8 cellular contexts compared by ENCODE assay signal in genomic region chr3:146161725-146162047, GRCh38. TPM values are rescaled to one million over a fixed set of nuclear protein-coding genes. Genes with fewer than 3 reads are reported as not detected.
DNase-seq lines count a peak whose midpoint lies in the region; TF ChIP-seq lines count a peak whose summit lies in the region.

No MANE protein-coding gene starts in this region.

- H3F3A ChIP-seq in neural cell (ENCODE audit: insufficient read depth, low read length, poor library complexity, severe bottlenecking), result no peaks in the 10 kb centered on the region

- no peaks in the 10 kb centered on the region for H3K36me3 ChIP-seq in neural cell (ENCODE audit: insufficient read depth, low read length)

- TF ChIP-seq CTCF in epithelial cell of proximal tubule (conservative IDR thresholded peaks at IDR 0.05; ENCODE audit: low read depth, low read length), result no peak
- TF ChIP-seq CTCF in neural cell (IDR thresholded peaks at IDR 0.05; ENCODE audit: poor library complexity, severe bottlenecking), result no peak

- no peak for TF ChIP-seq RAD21 in neural cell (conservative IDR thresholded peaks at IDR 0.05)

- H3K4me3 ChIP-seq in epithelial cell of proximal tubule (ENCODE audit: low read depth, low read length) (peak overlapping the region; percentile 68), neural cell (ENCODE audit: low read length) (peak overlapping the region; percentile 74)

- peaks cover 6% of the 10 kb centered on the region for H3K27me3 ChIP-seq in neural cell (ENCODE audit: insufficient read depth, low read depth, low read length)

- no peak overlapping the region for H2AFZ ChIP-seq in neural cell (ENCODE audit: low read depth, low read length)

- no peak overlapping the region for H3K27ac ChIP-seq in neural cell (ENCODE audit: low read length)

- H3K9me2 ChIP-seq in neural cell (ENCODE audit: insufficient read depth, low read length), result no peaks in the 10 kb centered on the region

- in situ Hi-C loops in G401 (cut with HindIII; ENCODE audit: low sequenced_read_pairs), result no loop called here

- no peaks in the 10 kb centered on the region for H3K79me2 ChIP-seq in neural cell (replicated peaks; ENCODE audit: insufficient read depth, low read length)

- H4K20me1 ChIP-seq in neural cell (ENCODE audit: insufficient read depth), result no peaks in the 10 kb centered on the region

- no peaks in the 10 kb centered on the region for H3K9me3 ChIP-seq in neural cell (ENCODE audit: low read length)

- DNase-seq in G401 (ENCODE audit: low spot score), result peak; percentile 56
- DNase-seq in NCI-H748 treated with DMSO at 0.1 percent for 48 hours (lab: John Stamatoyannopoulos, UW), result peak; percentile 38
- DNase-seq in epithelial cell of proximal tubule (ENCODE audit: low read depth), result no peak
- no peak for DNase-seq in epidermal melanocyte (ENCODE audit: insufficient read length, low spot score)
- DNase-seq in 8988T, result no peak
- no peak for DNase-seq in HUDEP-2 (lab: John Stamatoyannopoulos, UW; ENCODE audit: unreplicated experiment in 76 of 76)
- no peak for DNase-seq in glomerular visceral epithelial cell (ENCODE audit: extremely low spot score)

- H3K9ac ChIP-seq in neural cell (ENCODE audit: low read length), result no peak overlapping the region

- TF ChIP-seq EP300 in neural cell (conservative IDR thresholded peaks at IDR 0.05; ENCODE audit: poor library complexity, severe bottlenecking), result no peak

- no peak overlapping the region for H3K4me2 ChIP-seq in neural cell (ENCODE audit: low read length)

TF ChIP-seq in neural cell, 6 proteins besides CTCF, POLR2A, EP300 and RAD21:
- no peak for TF ChIP-seq EZH2 (IDR thresholded peaks at IDR 0.05; ENCODE audit: borderline replicate concordance, insufficient read depth, low read length, poor library complexity, severe bottlenecking)
- TF ChIP-seq MXI1 (conservative IDR thresholded peaks at IDR 0.05; ENCODE audit: poor library complexity, severe bottlenecking), result no peak
- no peak for TF ChIP-seq SMC3 (conservative IDR thresholded peaks at IDR 0.05; ENCODE audit: poor library complexity)
- TF ChIP-seq TAF1 (IDR thresholded peaks at IDR 0.05; ENCODE audit: low read depth), result no peak
- TF ChIP-seq POLR2AphosphoS5 (IDR thresholded peaks at IDR 0.05), result no peak
- TF ChIP-seq REST (IDR thresholded peaks at IDR 0.05; ENCODE audit: borderline replicate concordance), result no peak

RNA-seq across cellular contexts. Expression of gene PLOD2, which starts 0.7 kb away (rescaled TPM):
- 0.17 TPM in 1 of 2 replicates, not detected in the other for total RNA-seq in G401 (2014; rRNA removed; shearing (Covaris generic))
- total RNA-seq in epithelial cell of proximal tubule, result 31.0 and 82.6 TPM in 2 replicates
- polyA plus RNA-seq in neural cell, result 2.9 and 5.6 TPM in 2 replicates
- polyA minus RNA-seq in neural cell, result 4.9 and 5.1 TPM in 2 replicates

Comparison
In these comparisons a context has a peak if more than half of its experiments do, and no peak if none do; other contexts are left out.
1. DNase-seq: peak in G401 (single experiment) and NCI-H748 treated with DMSO at 0.1 percent for 48 hours (single experiment); none in epithelial cell of proximal tubule (single experiment), epidermal melanocyte (single experiment), 8988T (single experiment), HUDEP-2 (0 of 76) and glomerular visceral epithelial cell (single experiment).
2. RNA of gene PLOD2, which starts 0.7 kb away (total RNA-seq): 31.0 to 82.6 TPM in epithelial cell of proximal tubule; 0.17 TPM in G401; every median in the first group is over 10 times any median in the second.